Comparison of ENCODE assay signal across 19 cellular contexts in the genomic region with DNA sequence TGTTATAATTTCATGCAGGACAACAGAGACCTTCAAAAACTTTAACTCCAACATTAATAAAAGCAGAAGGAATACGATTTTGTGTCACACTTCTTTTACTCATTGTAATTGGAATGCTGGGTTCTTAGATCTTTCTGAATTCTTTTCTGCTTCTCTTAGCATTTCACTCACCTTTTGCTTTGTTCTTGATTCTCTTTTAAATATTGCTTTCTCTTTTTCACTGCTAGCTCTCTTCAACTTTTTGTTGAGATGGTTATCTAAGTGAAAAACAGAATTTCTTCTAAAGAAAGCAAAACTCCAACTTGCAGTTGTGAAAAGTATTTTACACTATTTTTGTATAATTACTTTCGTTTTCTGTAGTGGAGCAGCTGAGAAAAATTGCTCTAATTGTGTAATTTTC.
DNase-seq lines count a peak whose midpoint lies in the region; ATAC-seq, FAIRE-seq and TF ChIP-seq lines count a peak whose summit lies in the region.
"Had no signal": no experiment of that assay in that cellular context is flagged by ENCODE, and none has a peak within 500 bp of the region (broad histone marks: within the 10 kb centered on the region; RNA-seq: fewer than 3 reads in every experiment).

No MANE protein-coding gene starts in this region.

- H4K20me1 ChIP-seq in HCT116 (ENCODE audit: insufficient read depth): no peaks in the 10 kb centered on the region
- H4K20me1 ChIP-seq in keratinocyte (ENCODE audit: control insufficient read depth, extremely low read depth, insufficient read depth, low read length): no peaks in the 10 kb centered on the region

- peak overlapping the region; percentile 2 for H2AFZ ChIP-seq in HCT116 (ENCODE audit: low read depth, low read length, poor library complexity, severe bottlenecking)
- peak overlapping the region; percentile 56 for H2AFZ ChIP-seq in keratinocyte (ENCODE audit: control insufficient read depth, low read length)

- no peak overlapping the region for H3K27ac ChIP-seq in HCT116 (ENCODE audit: low read depth, low read length)
- H3K27ac ChIP-seq in keratinocyte (ENCODE audit: control insufficient read depth, insufficient read depth, low read length): no peak overlapping the region
- H3K27ac ChIP-seq: lower lobe of right lung, upper lobe of right lung had no signal

- H3K9ac ChIP-seq in HCT116 (ENCODE audit: low read length): no peak overlapping the region
- H3K9ac ChIP-seq in keratinocyte (ENCODE audit: control insufficient read depth, extremely low read depth, insufficient read depth, low read length): no peak overlapping the region

- H3K27me3 Mint-ChIP-seq in T-cell: peaks cover 1 to 12% of the 10 kb centered on the region in 2 donors

- H3K4me3 ChIP-seq in HCT116 (replicated peaks in 1 of 2; ENCODE audit: low read depth in 1 of 2, low read length in 2 of 2): no peak overlapping the region
- no peak overlapping the region for H3K4me3 ChIP-seq in keratinocyte (ENCODE audit: control insufficient read depth in 2 of 3, extremely low read depth in 1 of 3, insufficient read depth in 2 of 3, low read depth in 1 of 3, low read length in 3 of 3)
- H3K4me3 ChIP-seq: HAP-1, lower lobe of right lung, upper lobe of right lung had no signal

- H3K9me1 ChIP-seq in keratinocyte (ENCODE audit: control insufficient read depth, extremely low read depth, insufficient read depth, low read length): no peaks in the 10 kb centered on the region

- no peak for TF ChIP-seq POLR2A in HCT116 (IDR thresholded peaks at IDR 0.05; ENCODE audit: borderline replicate concordance, extremely low read depth, insufficient read depth, insufficient read length)

- dilution Hi-C loops in keratinocyte (cut with MboI; ENCODE audit: extremely low pct_ligation_motif_present, low sequenced_read_pairs): no loop called here

- H3K27me3 ChIP-seq in HCT116 (ENCODE audit: insufficient read depth, low read length): peaks cover 27% of the 10 kb centered on the region
- H3K27me3 ChIP-seq in keratinocyte (ENCODE audit: control insufficient read depth, extremely low read depth, insufficient read depth, low read length): no peaks in the 10 kb centered on the region
- H3K27me3 ChIP-seq: upper lobe of right lung had no signal

- H3K4me2 ChIP-seq in HCT116 (ENCODE audit: low read length): peak overlapping the region; percentile 28
- H3K4me2 ChIP-seq in keratinocyte (ENCODE audit: control insufficient read depth, extremely low read depth, insufficient read depth, low read depth, low read length): peak overlapping the region; percentile 59

- no peaks in the 10 kb centered on the region for H3K36me3 Mint-ChIP-seq in T-cell

- CTCF ChIA-PET in HCT116 (lab: Charles Lee): interaction anchor here (0.9 kb wide), 1 partner anchor 50 kb away, joined by 3 read pairs; no protein-coding TSS in a partner anchor
- CTCF ChIA-PET in T-cell (lab: Charles Lee): no interaction called here

- H3K9me2 ChIP-seq in HCT116 (ENCODE audit: insufficient read depth): no peaks in the 10 kb centered on the region

- H3K9me3 ChIP-seq in HCT116 (ENCODE audit: control insufficient read depth in 1 of 2, insufficient read depth in 1 of 2, low read depth in 1 of 2, low read length in 2 of 2) (no peaks in the 10 kb centered on the region), keratinocyte (ENCODE audit: control insufficient read depth, low read depth, low read length) (no peaks in the 10 kb centered on the region)
- H3K9me3 ChIP-seq: HAP-1, lower lobe of right lung, upper lobe of right lung had no signal

- FAIRE-seq in A204.1 (lab: Jason Lieb, UNC) (peak; percentile 11), keratinocyte (lab: Jason Lieb, UNC) (no peak)
- FAIRE-seq: GM12892 had no signal

- no peak for TF ChIP-seq RAD21 in HCT116 (IDR thresholded peaks at IDR 0.05; ENCODE audit: low read depth)

- H3K4me1 Mint-ChIP-seq in T-cell: peaks cover 11 to 15% (median 15%) of the 10 kb centered on the region in 3 donors

- DNase-seq in HCT116 (ENCODE audit: low read depth, low spot score) (no peak), T-cell (no peak), keratinocyte (ENCODE audit: low read depth, low spot score) (no peak), putamen (ENCODE audit: low spot score) (no peak), cardiac septum (ENCODE audit: low spot score) (no peak)
- DNase-seq: activated CD4-positive, alpha-beta T cell treated with anti-CD3 and anti-CD28 coated beads, Interleukin-2, amount 50 U/mL, for 1 hour; CD4-positive, alpha-beta T cell; effector memory CD4-positive, alpha-beta T cell; KG1; lower lobe of right lung; stimulated activated CD4-positive, alpha-beta T cell treated with anti-CD3 and anti-CD28 coated beads, Interleukin-2, amount 100 ng/mL, for 24 hours; T-helper 1 cell; upper lobe of right lung had no signal

- ATAC-seq in HCT116 (no peak), T-cell (replicated peaks in 1 of 4) (no peak), HG03521 (IDR thresholded peaks at IDR 0.05; ENCODE audit: unreplicated experiment) (no peak), HG02870 (IDR thresholded peaks at IDR 0.05; ENCODE audit: unreplicated experiment) (no peak)

- POLR2A ChIA-PET in HCT116 (lab: Charles Lee): no interaction called here
- POLR2A ChIA-PET in T-cell (lab: Charles Lee): no interaction called here

- no peak overlapping the region for H3K27ac Mint-ChIP-seq in T-cell
- H3K27ac Mint-ChIP-seq: CD4-positive, alpha-beta T cell; stimulated activated naive CD8-positive, alpha-beta T cell treated with anti-CD3 and anti-CD28 coated beads, Interleukin-15, Interleukin-2, amounts not matched to agents 100 ng/mL and 50 ng/mL, for 24 hours had no signal

- RAD21 ChIA-PET in HCT116 (lab: Charles Lee; ENCODE audit: low non-redundant PET in 1 of 2, low total read pairs in 2 of 2, uncharacterized antibody in 2 of 2, unreplicated experiment in 2 of 2): no interaction called here

- peak overlapping the region in 2 of 3 donors; percentile 35 to 60 for H3K4me3 Mint-ChIP-seq in T-cell
- H3K4me3 Mint-ChIP-seq: stimulated activated naive CD8-positive, alpha-beta T cell treated with anti-CD3 and anti-CD28 coated beads, Interleukin-15, Interleukin-2, amounts not matched to agents 100 ng/mL and 50 ng/mL, for 24 hours had no signal

- TF ChIP-seq CTCF in HCT116 (IDR thresholded peaks at IDR 0.05 in 2 of 3, conservative IDR thresholded peaks at IDR 0.05 in 1 of 3; ENCODE audit: borderline replicate concordance in 1 of 3, insufficient read depth in 1 of 3, low read depth in 2 of 3, low read length in 2 of 3) (no peak), keratinocyte (optimal IDR thresholded peaks at IDR 0.05 in 1 of 3, IDR thresholded peaks at IDR 0.05 in 1 of 3, conservative IDR thresholded peaks at IDR 0.05 in 1 of 3; ENCODE audit: extremely low read depth in 1 of 3, insufficient read depth in 2 of 3, low read length in 3 of 3) (no peak)

- H3K36me3 ChIP-seq in HCT116 (ENCODE audit: control insufficient read depth in 1 of 2, insufficient read depth in 2 of 2, low read length in 2 of 2) (no peaks in the 10 kb centered on the region), keratinocyte (ENCODE audit: control insufficient read depth in 2 of 2, extremely low read depth in 1 of 2, insufficient read depth in 2 of 2, low read length in 2 of 2) (no peaks in the 10 kb centered on the region)
- H3K36me3 ChIP-seq: HAP-1, lower lobe of right lung, upper lobe of right lung had no signal

- intact Hi-C loops in HCT116 (cut with micrococcal nuclease): no loop called here
- intact Hi-C loops in cardiac septum (cut with DNase I): no loop called here

- no TSS peak for BruUV-seq in HCT116 (replicated peaks; lab: Mats Ljungman, UMichigan)

- H3K79me2 ChIP-seq in HCT116 (ENCODE audit: insufficient read depth, low read length) (no peaks in the 10 kb centered on the region), keratinocyte (ENCODE audit: control insufficient read depth, insufficient read depth, low read length) (no peaks in the 10 kb centered on the region)

- H3K9me3 Mint-ChIP-seq in T-cell: no peaks in the 10 kb centered on the region
- H3K9me3 Mint-ChIP-seq: CD4-positive, alpha-beta T cell; stimulated activated naive CD8-positive, alpha-beta T cell treated with anti-CD3 and anti-CD28 coated beads, Interleukin-15, Interleukin-2, amounts not matched to agents 100 ng/mL and 50 ng/mL, for 24 hours had no signal

- H3K4me1 ChIP-seq in HCT116 (ENCODE audit: control insufficient read depth in 1 of 2, insufficient read depth in 2 of 2, low read length in 2 of 2) (0 out of 4 replicates have a peak, but pooled peaks cover 0 to 4% of the 10 kb centered on the region in 2 experiments), keratinocyte (ENCODE audit: control insufficient read depth, extremely low read depth, insufficient read depth, low read length) (peaks cover 7% of the 10 kb centered on the region)
- H3K4me1 ChIP-seq: upper lobe of right lung had no signal

TF ChIP-seq in HCT116, 20 proteins besides CTCF, POLR2A, EP300 and RAD21:
- TF ChIP-seq SP1 (IDR thresholded peaks at IDR 0.05; ENCODE audit: low read depth): no peak
